1 cellular context compared by ENCODE assay signal in the genomic region with DNA sequence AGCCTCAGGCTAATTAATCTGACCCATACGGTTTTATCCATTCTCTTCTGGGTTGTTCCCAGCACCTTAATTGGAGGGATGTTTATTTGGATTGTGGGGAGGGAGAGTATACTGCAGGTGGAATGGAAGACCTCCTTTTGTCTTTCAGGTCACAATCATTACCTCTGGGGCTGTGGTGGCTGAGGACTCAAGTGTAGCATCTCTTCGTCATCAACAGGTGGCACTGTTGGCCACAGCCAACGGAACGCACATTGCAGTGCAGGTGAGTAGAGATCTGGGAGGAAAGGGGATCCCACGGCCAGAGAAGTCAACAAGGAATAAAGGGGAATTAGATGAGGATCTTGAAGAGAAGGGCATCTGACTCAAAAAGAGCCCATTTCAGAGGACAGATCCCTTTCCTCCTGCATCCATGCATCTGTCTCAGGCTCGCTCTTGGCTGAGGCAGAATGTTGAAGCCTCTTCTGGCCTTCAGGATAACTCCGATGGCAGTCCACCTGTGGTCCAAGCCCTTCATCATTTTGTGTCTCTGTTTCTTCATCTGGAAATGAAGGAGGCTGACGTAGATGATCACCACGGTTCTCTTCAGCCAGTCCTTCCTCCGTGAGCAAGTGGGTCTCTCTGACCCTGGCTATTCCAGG.
TF ChIP-seq lines count a peak whose summit lies in the region.

No MANE protein-coding gene starts in this region.

TF ChIP-seq in H1, 55 proteins besides CTCF, POLR2A, EP300 and RAD21:
- TF ChIP-seq CREB1 (IDR thresholded peaks at IDR 0.05) (peak; percentile 85), GTF2F1 (IDR thresholded peaks at IDR 0.05; ENCODE audit: borderline replicate concordance, low read depth, low read length) (no peak)
